ENCODE assay signal across 8 cellular contexts in the genomic region with DNA sequence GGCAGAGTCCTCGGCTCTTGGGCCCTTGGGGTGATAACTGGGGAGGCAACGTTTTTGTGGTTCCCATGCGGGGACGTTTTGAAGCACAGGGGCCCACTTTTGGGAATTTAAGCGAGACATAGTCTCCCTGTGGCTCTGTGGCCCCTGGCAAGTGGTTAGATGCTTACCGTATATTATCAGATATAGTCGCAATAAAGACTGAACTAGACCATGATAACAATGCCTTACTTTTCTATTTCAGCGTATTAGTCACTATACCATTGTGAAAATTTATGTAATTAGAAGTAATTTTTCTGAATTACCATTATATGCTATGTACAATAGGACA. TPM values are rescaled to one million over a fixed set of nuclear protein-coding genes. Genes with fewer than 3 reads are reported as not detected.
DNase-seq lines count a peak whose midpoint lies in the region; ATAC-seq and TF ChIP-seq lines count a peak whose summit lies in the region.

No MANE protein-coding gene starts in this region.

- intact Hi-C loops in colonic mucosa (cut with DNase I): no loop called here

- peaks cover 45% of the 10 kb centered on the region for H3K79me2 ChIP-seq in DND-41 (ENCODE audit: insufficient read depth, low read length)
- H3K79me2 ChIP-seq in neural progenitor cell (ENCODE audit: low read depth): no peaks in the 10 kb centered on the region

- TF ChIP-seq CTCF in DND-41 (IDR thresholded peaks at IDR 0.05; ENCODE audit: borderline replicate concordance, extremely low read depth, low read length, poor library complexity, severe bottlenecking): no peak
- no peak for TF ChIP-seq CTCF in colonic mucosa (IDR thresholded peaks at IDR 0.05)
- no peak for TF ChIP-seq CTCF in neural progenitor cell (IDR thresholded peaks at IDR 0.05)

- DNase-seq in DND-41 (no peak), colonic mucosa (no peak), neural progenitor cell (ENCODE audit: low spot score) (no peak), KBM-7 (no peak)
- no peak for DNase-seq in activated CD4-positive, alpha-beta T cell treated with anti-CD3 and anti-CD28 coated beads, Interleukin-2, amount 50 U/mL, for 4 hours

- no peak overlapping the region for H3K27ac Mint-ChIP-seq in neural progenitor cell

- H3K36me3 ChIP-seq in DND-41 (ENCODE audit: insufficient read depth, low read length) (no peaks in the 10 kb centered on the region), HUES48 (ENCODE audit: control insufficient read depth, insufficient read depth, low read length) (no peaks in the 10 kb centered on the region), colonic mucosa (no peaks in the 10 kb centered on the region), neural progenitor cell (no peaks in the 10 kb centered on the region)

- peaks cover 9% of the 10 kb centered on the region for H3F3A ChIP-seq in neural progenitor cell (ENCODE audit: low read depth)

- peaks cover 18% of the 10 kb centered on the region for H3K27me3 Mint-ChIP-seq in neural progenitor cell (ENCODE audit: insufficient read depth, low read depth)

- H3K4me3 ChIP-seq in DND-41 (ENCODE audit: low read depth in 1 of 2, low read length in 2 of 2): peak overlapping the region; percentile 27 to 70; a peak in 3 of 4 replicates
- peak overlapping the region; percentile 73 for H3K4me3 ChIP-seq in HUES48 (ENCODE audit: low read depth, low read length)
- H3K4me3 ChIP-seq in colonic mucosa: peak overlapping the region; percentile 73
- H3K4me3 ChIP-seq in neural progenitor cell: peak overlapping the region; percentile 64

- H2AFZ ChIP-seq in DND-41 (ENCODE audit: low read depth, low read length) (peak overlapping the region; percentile 75), neural progenitor cell (replicated peaks) (peak overlapping the region; percentile 55)

- H3K9me3 ChIP-seq in DND-41 (ENCODE audit: insufficient read depth, low read length, severe bottlenecking) (no peaks in the 10 kb centered on the region), HUES48 (ENCODE audit: control insufficient read depth, insufficient read depth, low read length) (no peaks in the 10 kb centered on the region), colonic mucosa (no peaks in the 10 kb centered on the region), neural progenitor cell (ENCODE audit: low read depth) (no peaks in the 10 kb centered on the region)

- no peaks in the 10 kb centered on the region for H3K9me3 Mint-ChIP-seq in neural progenitor cell

- peak overlapping the region; percentile 86 for H3K4me3 Mint-ChIP-seq in neural progenitor cell

- ATAC-seq in DND-41 (ENCODE audit: insufficient read depth, low read depth): peak; percentile 21
- ATAC-seq in GM21723 (IDR thresholded peaks at IDR 0.05; ENCODE audit: unreplicated experiment): no peak
- no peak for ATAC-seq in GM21526 (IDR thresholded peaks at IDR 0.05; ENCODE audit: low FRiP score, unreplicated experiment)

- H3K4me2 ChIP-seq in DND-41 (ENCODE audit: insufficient read depth, low read length) (peak overlapping the region; percentile 88), neural progenitor cell (peak overlapping the region; percentile 86)

- in situ Hi-C loops in KBM-7 (cut with MboI; ENCODE audit: low pct_unique_long_range_greater_than_20kb, low sequenced_read_pairs): loop anchor here (25.0 kb wide), 1 partner anchor 703 kb away; the partner anchor contains the start of gene ATP5PO

- H4K20me1 ChIP-seq in DND-41 (ENCODE audit: insufficient read depth, low read length): peaks cover 10% of the 10 kb centered on the region; the same call in 1 of the 2 replicates
- H4K20me1 ChIP-seq in neural progenitor cell (ENCODE audit: low read depth): peaks cover 3% of the 10 kb centered on the region

- H3K27me3 ChIP-seq in DND-41 (ENCODE audit: insufficient read depth, low read length, poor library complexity) (no peaks in the 10 kb centered on the region), HUES48 (ENCODE audit: control insufficient read depth, insufficient read depth, low read length) (peaks cover 31% of the 10 kb centered on the region), colonic mucosa (no peaks in the 10 kb centered on the region), neural progenitor cell (peaks cover 59% of the 10 kb centered on the region)

- H3K9ac ChIP-seq in DND-41 (ENCODE audit: low read depth, low read length) (peak overlapping the region; percentile 72), HUES48 (ENCODE audit: low read depth, low read length) (no peak overlapping the region), colonic mucosa (ENCODE audit: low read depth in 2 of 2, low read length in 2 of 2) (peak overlapping the region; percentile 28 to 48), neural progenitor cell (no peak overlapping the region)

- no peaks in the 10 kb centered on the region for H3K36me3 Mint-ChIP-seq in neural progenitor cell

- H3K27ac ChIP-seq in DND-41 (ENCODE audit: low read length) (peak overlapping the region; percentile 75), HUES48 (ENCODE audit: low read depth, low read length) (no peak overlapping the region), colonic mucosa (peak overlapping the region; percentile 70), neural progenitor cell (no peak overlapping the region)

- H3K4me1 Mint-ChIP-seq in neural progenitor cell: peaks cover 9% of the 10 kb centered on the region

- peaks cover 82% of the 10 kb centered on the region for H3K4me1 ChIP-seq in DND-41 (ENCODE audit: insufficient read depth, low read length)
- H3K4me1 ChIP-seq in HUES48 (ENCODE audit: control insufficient read depth, insufficient read depth, low read length): no peaks in the 10 kb centered on the region
- no peaks in the 10 kb centered on the region for H3K4me1 ChIP-seq in colonic mucosa
- peaks cover 5% of the 10 kb centered on the region for H3K4me1 ChIP-seq in neural progenitor cell

RNA-seq across cellular contexts. Expression of gene RCAN1, which starts 0.5 kb away (rescaled TPM):
- total RNA-seq in colonic mucosa (10 to 100 TPM; 38.0 to 68.7 TPM), neural progenitor cell (ENCODE audit: low replicate concordance) (6.5 and 6.9 TPM in 2 replicates)

RNA-seq across cellular contexts. Expression of gene CLIC6, which starts 53.3 kb away (rescaled TPM):
- total RNA-seq in colonic mucosa (10 to 100 TPM in 1 of 2 donors, 1 to 10 TPM in 1; 9.4 to 12.8 TPM), neural progenitor cell (ENCODE audit: low replicate concordance) (0.12 and 0.15 TPM in 2 replicates)

Comparison
In these comparisons a context has a peak if more than half of its experiments do, and no peak if none do; other contexts are left out.
1. H3K27ac ChIP-seq: peak in DND-41 (single experiment) and colonic mucosa (single experiment); none in HUES48 (single experiment) and neural progenitor cell (single experiment).
2. H3K9ac ChIP-seq: peak in DND-41 (single experiment) and colonic mucosa (2 of 2); none in HUES48 (single experiment) and neural progenitor cell (single experiment).
3. Peak in every context shown above with its lines, with median percentiles within 50 percentile points of each other: H3K4me3 ChIP-seq.